In the genomic region with DNA sequence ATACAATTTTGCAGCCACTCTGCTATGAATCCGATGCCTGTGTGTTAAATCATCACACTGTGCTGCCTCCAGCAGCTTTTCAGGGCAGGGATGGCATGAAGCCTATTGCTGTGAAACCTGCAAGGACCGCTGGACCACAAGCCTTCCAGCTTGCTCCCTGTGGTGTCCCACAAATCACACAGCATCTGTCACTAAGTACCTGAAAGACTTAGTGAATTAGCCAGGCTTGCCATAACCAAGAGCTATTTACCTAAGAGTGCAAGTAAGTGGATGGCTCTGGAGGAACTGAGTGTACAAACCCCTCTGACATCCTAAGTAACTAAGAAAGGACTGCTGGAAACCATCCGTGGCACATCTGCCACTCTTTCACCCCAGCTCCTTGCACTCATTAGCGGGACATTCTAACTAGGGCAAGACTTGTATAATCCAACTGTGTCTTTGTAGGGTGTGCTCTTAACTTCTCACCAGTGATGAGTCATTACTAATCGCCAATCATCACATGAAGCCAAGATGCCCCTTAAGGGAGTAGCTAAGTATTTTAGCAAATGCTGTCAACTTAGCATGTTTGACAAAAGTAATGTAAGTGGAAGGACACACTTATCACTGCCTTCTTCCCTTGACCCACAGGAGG, we compare ENCODE assay signal across 1 cellular context.
A peak's percentile ranks its signal among the peaks of the same experiment; 100 is the strongest.
TF ChIP-seq lines count a peak whose summit lies in the region.

No MANE protein-coding gene starts in this region.

TF ChIP-seq in HEK293, 187 proteins besides CTCF, POLR2A, EP300 and RAD21:
- TF ChIP-seq, protein P1, sequence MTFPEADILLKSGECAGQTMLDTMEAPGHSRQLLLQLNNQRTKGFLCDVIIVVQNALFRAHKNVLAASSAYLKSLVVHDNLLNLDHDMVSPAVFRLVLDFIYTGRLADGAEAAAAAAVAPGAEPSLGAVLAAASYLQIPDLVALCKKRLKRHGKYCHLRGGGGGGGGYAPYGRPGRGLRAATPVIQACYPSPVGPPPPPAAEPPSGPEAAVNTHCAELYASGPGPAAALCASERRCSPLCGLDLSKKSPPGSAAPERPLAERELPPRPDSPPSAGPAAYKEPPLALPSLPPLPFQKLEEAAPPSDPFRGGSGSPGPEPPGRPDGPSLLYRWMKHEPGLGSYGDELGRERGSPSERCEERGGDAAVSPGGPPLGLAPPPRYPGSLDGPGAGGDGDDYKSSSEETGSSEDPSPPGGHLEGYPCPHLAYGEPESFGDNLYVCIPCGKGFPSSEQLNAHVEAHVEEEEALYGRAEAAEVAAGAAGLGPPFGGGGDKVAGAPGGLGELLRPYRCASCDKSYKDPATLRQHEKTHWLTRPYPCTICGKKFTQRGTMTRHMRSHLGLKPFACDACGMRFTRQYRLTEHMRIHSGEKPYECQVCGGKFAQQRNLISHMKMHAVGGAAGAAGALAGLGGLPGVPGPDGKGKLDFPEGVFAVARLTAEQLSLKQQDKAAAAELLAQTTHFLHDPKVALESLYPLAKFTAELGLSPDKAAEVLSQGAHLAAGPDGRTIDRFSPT (tag by site-specific recombination; IDR thresholded peaks at IDR 0.05): no peak
- no peak for TF ChIP-seq ZNF302 (tag by site-specific recombination; IDR thresholded peaks at IDR 0.05; ENCODE audit: low read depth)
- peak; percentile 67 for TF ChIP-seq ZIC2 (tag by site-specific recombination; IDR thresholded peaks at IDR 0.05)
